9 cellular contexts compared by ENCODE assay signal in genomic region chr2:175366814-175367213, GRCh38.
A peak's percentile ranks its signal among the peaks of the same experiment; 100 is the strongest.
DNase-seq lines count a peak whose midpoint lies in the region; ATAC-seq, FAIRE-seq and TF ChIP-seq lines count a peak whose summit lies in the region.
"Had no signal": no experiment of that assay in that cellular context is flagged by ENCODE, and none has a peak within 500 bp of the region (broad histone marks: within the 10 kb centered on the region; RNA-seq: fewer than 3 reads in every experiment).

No MANE protein-coding gene starts in this region.

- WGBS in right lobe of liver (ENCODE audit: insufficient coverage, low coverage, low lambda C conversion rate, missing lambda C conversion rate), result 0% methylated on average over 7 of the region's 7 CpGs

- no peaks in the 10 kb centered on the region for H3K36me3 Mint-ChIP-seq in chondrocyte (ENCODE audit: low read depth)

- intact Hi-C loops in Panc1 (cut with micrococcal nuclease; ENCODE audit: unreplicated experiment), result loop anchor here (2.0 to 5.0 kb wide), 2 partner anchors 320 to 722 kb away; no protein-coding TSS in a partner anchor
- intact Hi-C loops in right lobe of liver (cut with DNase I), result no loop called here
- intact Hi-C loops in upper lobe of right lung (cut with DNase I), result no loop called here

- peak; percentile 41 for FAIRE-seq in D721Med (lab: Jason Lieb, UNC)

- no peaks in the 10 kb centered on the region for H3K9me3 Mint-ChIP-seq in chondrocyte (ENCODE audit: low read depth)
- H3K9me3 Mint-ChIP-seq: T-helper 1 cell treated with Interleukin-12 subunit alpha and Interleukin-12 subunit beta and Interleukin-4 antibody, amounts not matched to agents 30 μg/mL and 1 μg/mL, for 36 hours had no signal

- H3K27ac Mint-ChIP-seq in chondrocyte (ENCODE audit: unreplicated experiment), result no peak overlapping the region
- H3K27ac Mint-ChIP-seq: T-helper 1 cell treated with Interleukin-12 subunit alpha and Interleukin-12 subunit beta and Interleukin-4 antibody, amounts not matched to agents 30 μg/mL and 1 μg/mL, for 36 hours had no signal

- BruUV-seq in Panc1 (replicated peaks; lab: Mats Ljungman, UMichigan), result no TSS peak

- DNase-seq in D721Med (ENCODE audit: insufficient read length, low spot score) (no peak), Panc1 (ENCODE audit: low read depth, low spot score) (no peak), chondrocyte (ENCODE audit: low spot score) (no peak), right lobe of liver (no peak), upper lobe of right lung (no peak), activated gamma-delta T cell treated with Interleukin-2 at 50 U/mL for 16 hours (no peak)

- POLR2A ChIA-PET in Panc1 (lab: Charles Lee), result no interaction called here

- no peak overlapping the region for H3K4me3 ChIP-seq in Panc1 (ENCODE audit: low read depth in 2 of 2, low read length in 2 of 2)
- no peak overlapping the region for H3K4me3 ChIP-seq in right lobe of liver
- H3K4me3 ChIP-seq in upper lobe of right lung, result no peak overlapping the region

- H3K27ac ChIP-seq in Panc1 (ENCODE audit: low read length) (no peak overlapping the region), right lobe of liver (no peak overlapping the region), upper lobe of right lung (no peak overlapping the region)

- H3K36me3 ChIP-seq in Panc1 (ENCODE audit: control insufficient read depth, insufficient read depth, low read length) (no peaks in the 10 kb centered on the region), right lobe of liver (no peaks in the 10 kb centered on the region), upper lobe of right lung (no peaks in the 10 kb centered on the region)

- H3K27me3 ChIP-seq in Panc1 (ENCODE audit: control insufficient read depth, insufficient read depth, low read length), result 0 out of 2 replicates have a peak, but pooled peaks cover 3% of the 10 kb centered on the region
- no peaks in the 10 kb centered on the region for H3K27me3 ChIP-seq in right lobe of liver
- H3K27me3 ChIP-seq in upper lobe of right lung, result peaks cover 4% of the 10 kb centered on the region

- H3K4me3 Mint-ChIP-seq in chondrocyte (ENCODE audit: unreplicated experiment), result no peak overlapping the region
- H3K4me3 Mint-ChIP-seq: T-helper 1 cell treated with Interleukin-12 subunit alpha and Interleukin-12 subunit beta and Interleukin-4 antibody, amounts not matched to agents 30 μg/mL and 1 μg/mL, for 36 hours had no signal

- H3K9me3 ChIP-seq in Panc1 (ENCODE audit: control insufficient read depth, insufficient read depth, low read depth, low read length) (no peaks in the 10 kb centered on the region), right lobe of liver (no peaks in the 10 kb centered on the region), upper lobe of right lung (no peaks in the 10 kb centered on the region)

- no peaks in the 10 kb centered on the region for H3K4me1 Mint-ChIP-seq in chondrocyte (ENCODE audit: low read depth)

- no peaks in the 10 kb centered on the region for H3K4me1 ChIP-seq in Panc1 (ENCODE audit: control insufficient read depth, insufficient read depth, low read length)
- no peaks in the 10 kb centered on the region for H3K4me1 ChIP-seq in right lobe of liver
- no peaks in the 10 kb centered on the region for H3K4me1 ChIP-seq in upper lobe of right lung

- no peak for TF ChIP-seq POLR2A in right lobe of liver (IDR thresholded peaks at IDR 0.05)

- in situ Hi-C loops in Panc1 (cut with HindIII; ENCODE audit: low pct_unique_long_range_greater_than_20kb, low sequenced_read_pairs), result no loop called here

- peaks cover 36% of the 10 kb centered on the region for H3K27me3 Mint-ChIP-seq in chondrocyte (ENCODE audit: low read depth)

- ATAC-seq in GM21367 (IDR thresholded peaks at IDR 0.05; ENCODE audit: unreplicated experiment) (peak; percentile 67), Panc1 (peak; percentile 91), right lobe of liver (peak; percentile 84 to 89 (median 88)), upper lobe of right lung (peak; percentile 81)

- TF ChIP-seq CTCF in D721Med (IDR thresholded peaks at IDR 0.05; ENCODE audit: insufficient read depth, missing control alignments), result peak; percentile 85
- TF ChIP-seq CTCF in LNCAP (IDR thresholded peaks at IDR 0.05), result peak; percentile 73
- peak; percentile 88 for TF ChIP-seq CTCF in Panc1 (IDR thresholded peaks at IDR 0.05)
- peak; percentile 86 for TF ChIP-seq CTCF in chondrocyte (IDR thresholded peaks at IDR 0.05)
- peak; percentile 64 to 75 (median 74) for TF ChIP-seq CTCF in right lobe of liver (IDR thresholded peaks at IDR 0.05)
- peak; percentile 68 for TF ChIP-seq CTCF in upper lobe of right lung (IDR thresholded peaks at IDR 0.05)

- CTCF ChIA-PET in Panc1 (lab: Charles Lee), result no interaction called here
